In the genomic region with DNA sequence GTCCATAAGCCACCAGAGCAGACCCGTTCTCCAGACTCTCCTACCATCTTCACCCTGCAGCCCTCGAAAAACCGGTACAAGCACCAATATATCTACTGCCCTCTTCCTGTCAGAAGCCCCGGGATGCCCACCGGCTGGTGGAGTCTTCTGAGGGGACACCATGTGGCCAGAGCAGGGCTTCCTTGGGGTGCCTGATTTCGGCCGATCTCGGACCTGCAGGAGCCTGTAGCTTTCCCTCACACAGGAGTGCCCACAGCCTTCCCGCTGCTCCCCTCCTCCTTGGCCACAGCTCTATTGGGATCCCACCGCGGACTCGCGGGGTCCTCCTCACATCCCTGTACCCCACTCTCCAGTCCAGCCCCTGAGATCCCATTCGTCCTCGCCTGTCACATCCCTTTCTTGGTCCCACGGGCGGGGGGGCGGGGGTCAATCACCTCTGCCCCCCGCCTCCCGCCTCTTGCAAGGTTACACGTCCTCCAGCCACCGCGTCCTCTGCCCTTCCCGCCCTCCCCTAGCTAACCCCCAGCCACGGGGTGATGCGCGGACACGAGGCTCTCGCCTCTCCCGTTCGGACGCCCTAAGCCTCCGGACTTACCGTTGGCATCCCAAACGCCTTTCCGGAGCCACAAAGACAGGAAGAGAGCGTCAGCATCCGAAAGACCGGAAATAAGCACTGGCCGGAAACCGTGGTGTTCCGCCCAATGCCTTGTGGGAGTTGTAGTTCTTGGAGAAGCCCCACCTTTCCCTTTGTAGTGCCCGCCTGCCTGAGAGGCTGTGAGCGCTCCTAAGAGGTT, we compare ENCODE assay signal across 8 cellular contexts. TPM values are rescaled to one million over a fixed set of nuclear protein-coding genes. Genes with fewer than 3 reads are reported as not detected.
DNase-seq lines count a peak whose midpoint lies in the region; ATAC-seq, FAIRE-seq and TF ChIP-seq lines count a peak whose summit lies in the region.

SSR2 (minus strand) TSS at position 659 of the 794 bp plus-strand sequence. CDS start 784 bp downstream, outside the sequence.

- POLR2A ChIA-PET in A549 (lab: Yijun Ruan, JAX): interaction anchor here (0.5 kb wide), 1 partner anchor 81 kb away, joined by 4 read pairs; no protein-coding TSS in a partner anchor

- peak; percentile 90 to 99 for DNase-seq in A549 (ENCODE audit: low read depth in 1 of 2, low spot score in 1 of 2)
- DNase-seq in NCI-H2196 (lab: John Stamatoyannopoulos, UW; ENCODE audit: unreplicated experiment): peak; percentile 95
- peak; percentile 96 for DNase-seq in WERI-Rb-1
- peak; percentile 92 to 94 for DNase-seq in cardiac fibroblast (ENCODE audit: low read depth in 2 of 2)
- DNase-seq in inferior parietal cortex (ENCODE audit: extremely low spot score): peak; percentile 99
- peak; percentile 71 to 82 for DNase-seq in stimulated activated CD4-positive, alpha-beta T cell treated with anti-CD3 and anti-CD28 coated beads, Interleukin-12 subunit alpha, Interleukin-12 subunit beta, amount 100 ng/mL, for 24 hours (ENCODE audit: low read depth in 2 of 2)

- H3K27ac ChIP-seq in A549 (peak within 1 kb of the TSS; percentile 93 to 95), WERI-Rb-1 (peak within 1 kb of the TSS; percentile 77)

- no peaks in the 10 kb centered on the region for H3K27me3 ChIP-seq in WERI-Rb-1 (ENCODE audit: insufficient read depth, low read depth, severe bottlenecking)

- H3K4me3 ChIP-seq in A549 (peak within 1 kb of the TSS; percentile 99), WERI-Rb-1 (ENCODE audit: low read depth, low read length) (peak within 1 kb of the TSS; percentile 81), cardiac fibroblast (replicated peaks in 1 of 2; ENCODE audit: low read depth in 2 of 2, low read length in 2 of 2) (peak within 1 kb of the TSS; percentile 78 to 80)

- H3K4me1 ChIP-seq in A549: peaks cover 10% of the 10 kb centered on the region; the same call in 1 of the 3 replicates

- H3K36me3 ChIP-seq in WERI-Rb-1: peaks cover 46% of the 10 kb centered on the region

- no peak for TF ChIP-seq RAD21 in A549 (conservative IDR thresholded peaks at IDR 0.05 in 1 of 2, IDR thresholded peaks at IDR 0.05 in 1 of 2)

- TF ChIP-seq EP300 in A549 (IDR thresholded peaks at IDR 0.05): no peak

- 2% methylated on average over 28 of the region's 44 CpGs for WGBS in A549 (ENCODE audit: missing lambda C conversion rate)

- H3K9me3 ChIP-seq in A549 (no peaks in the 10 kb centered on the region), WERI-Rb-1 (ENCODE audit: severe bottlenecking) (no peaks in the 10 kb centered on the region)

- peak; percentile 85 for TF ChIP-seq POLR2A in A549 (IDR thresholded peaks at IDR 0.05; ENCODE audit: low read length)

- TF ChIP-seq CTCF in A549 (IDR thresholded peaks at IDR 0.05) (no peak), WERI-Rb-1 (IDR thresholded peaks at IDR 0.05; ENCODE audit: low read depth, low read length) (no peak), cardiac fibroblast (IDR thresholded peaks at IDR 0.05; ENCODE audit: low read depth, low read length) (no peak)

- CTCF ChIA-PET in A549 (lab: Yijun Ruan, JAX): interaction anchor here (0.9 to 2.9 kb wide), 5 partner anchors 10 to 37 kb away, joined by 3 to 8 read pairs (median 4); partner anchors contain the start of gene UBQLN4

- peak within 1 kb of the TSS; percentile 90 for H3K4me2 ChIP-seq in A549

- peak; percentile 99 for ATAC-seq in A549
- peak; percentile 95 for ATAC-seq in GM18861 (IDR thresholded peaks at IDR 0.05; ENCODE audit: unreplicated experiment)
- ATAC-seq in HG03097 (IDR thresholded peaks at IDR 0.05; ENCODE audit: low FRiP score, unreplicated experiment): peak; percentile 90

- FAIRE-seq in A549 (lab: Jason Lieb, UNC): peak; percentile 68

TF ChIP-seq in A549, 52 proteins besides CTCF, POLR2A, EP300 and RAD21:
- no peak for TF ChIP-seq PHF8 (IDR thresholded peaks at IDR 0.05; ENCODE audit: borderline replicate concordance, low read depth)
- TF ChIP-seq NFE2L2 (conservative IDR thresholded peaks at IDR 0.05; ENCODE audit: low read length): no peak
- TF ChIP-seq MAX (IDR thresholded peaks at IDR 0.05): peak; percentile 27; the same call in 1 of the 2 replicates
- no peak for TF ChIP-seq BHLHE40 (IDR thresholded peaks at IDR 0.05; ENCODE audit: low read depth, low read length)
- no peak for TF ChIP-seq HDAC2 (IDR thresholded peaks at IDR 0.05)
- TF ChIP-seq ZNF302 (CRISPR knock-in tag; IDR thresholded peaks at IDR 0.05): no peak
- no peak for TF ChIP-seq SMC3 (IDR thresholded peaks at IDR 0.05)
- no peak for TF ChIP-seq CHD2 (IDR thresholded peaks at IDR 0.05; ENCODE audit: low read length, partially characterized antibody)
- no peak for TF ChIP-seq ZSCAN20 (CRISPR knock-in tag; IDR thresholded peaks at IDR 0.05)
- TF ChIP-seq CBX8 (IDR thresholded peaks at IDR 0.05): no peak
- TF ChIP-seq, protein P1, sequence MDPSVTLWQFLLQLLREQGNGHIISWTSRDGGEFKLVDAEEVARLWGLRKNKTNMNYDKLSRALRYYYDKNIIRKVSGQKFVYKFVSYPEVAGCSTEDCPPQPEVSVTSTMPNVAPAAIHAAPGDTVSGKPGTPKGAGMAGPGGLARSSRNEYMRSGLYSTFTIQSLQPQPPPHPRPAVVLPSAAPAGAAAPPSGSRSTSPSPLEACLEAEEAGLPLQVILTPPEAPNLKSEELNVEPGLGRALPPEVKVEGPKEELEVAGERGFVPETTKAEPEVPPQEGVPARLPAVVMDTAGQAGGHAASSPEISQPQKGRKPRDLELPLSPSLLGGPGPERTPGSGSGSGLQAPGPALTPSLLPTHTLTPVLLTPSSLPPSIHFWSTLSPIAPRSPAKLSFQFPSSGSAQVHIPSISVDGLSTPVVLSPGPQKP (IDR thresholded peaks at IDR 0.05; ENCODE audit: low read depth, low read length): no peak
- TF ChIP-seq ESRRA (IDR thresholded peaks at IDR 0.05; ENCODE audit: borderline replicate concordance, low read length): no peak
- TF ChIP-seq BCL3 (IDR thresholded peaks at IDR 0.05): 0 out of 3 replicates have a peak, but pooled peaks have one; percentile 39

RNA-seq across cellular contexts. Expression of gene SSR2, which starts in this region (rescaled TPM):
- 382 and 581 TPM in 2 replicates for polyA plus RNA-seq in A549 (2011; rRNA removed)
- polyA plus RNA-seq in A549 (2012; cell fraction: cytosol; rRNA removed): 298 and 314 TPM in 2 replicates
- 230 and 535 TPM in 2 replicates for polyA plus RNA-seq in A549 (2012; cell fraction: nucleus; rRNA removed)
- polyA plus RNA-seq in A549 (2017; fragmentation: RNase III; extraction: RNeasy Plus Mini Kit Qiagen cat#74134 plus additional on column Dnase treatment): 255 to 266 TPM (median 261 TPM) in 3 replicates
- polyA minus RNA-seq in A549 (2011; rRNA and poly(A)+ RNA removed): 225 and 325 TPM in 2 replicates

Comparison
In these comparisons a context has a peak if more than half of its experiments do, and no peak if none do; other contexts are left out.
1. Peak in every context shown above with its lines: DNase-seq, ATAC-seq, H3K4me3 ChIP-seq and H3K27ac ChIP-seq.